Comparison of ENCODE assay signal across 1 cellular context in the genomic region with DNA sequence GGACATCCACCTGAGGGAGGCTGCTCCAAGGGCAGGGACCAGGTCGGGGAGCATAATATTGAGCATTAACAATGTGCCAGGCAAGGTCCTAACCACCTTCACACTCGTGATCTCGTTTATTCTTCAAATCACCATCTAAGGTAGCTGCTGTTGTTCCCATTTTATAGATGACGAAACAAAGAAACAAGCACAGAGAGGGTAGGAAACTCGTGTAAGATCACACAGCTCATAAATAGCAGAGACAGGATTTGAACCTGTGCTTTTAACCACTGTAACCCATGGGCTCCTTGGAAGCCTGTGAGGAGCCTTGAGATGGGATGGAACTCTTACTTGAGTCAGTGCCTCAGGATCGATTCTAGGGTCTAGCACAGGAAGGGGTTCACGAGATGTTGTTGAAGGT.
TF ChIP-seq lines count a peak whose summit lies in the region.

No MANE protein-coding gene starts in this region.

TF ChIP-seq in K562, 482 proteins besides CTCF, POLR2A, EP300 and RAD21 (continued from another document):
- TF ChIP-seq, protein P1, sequence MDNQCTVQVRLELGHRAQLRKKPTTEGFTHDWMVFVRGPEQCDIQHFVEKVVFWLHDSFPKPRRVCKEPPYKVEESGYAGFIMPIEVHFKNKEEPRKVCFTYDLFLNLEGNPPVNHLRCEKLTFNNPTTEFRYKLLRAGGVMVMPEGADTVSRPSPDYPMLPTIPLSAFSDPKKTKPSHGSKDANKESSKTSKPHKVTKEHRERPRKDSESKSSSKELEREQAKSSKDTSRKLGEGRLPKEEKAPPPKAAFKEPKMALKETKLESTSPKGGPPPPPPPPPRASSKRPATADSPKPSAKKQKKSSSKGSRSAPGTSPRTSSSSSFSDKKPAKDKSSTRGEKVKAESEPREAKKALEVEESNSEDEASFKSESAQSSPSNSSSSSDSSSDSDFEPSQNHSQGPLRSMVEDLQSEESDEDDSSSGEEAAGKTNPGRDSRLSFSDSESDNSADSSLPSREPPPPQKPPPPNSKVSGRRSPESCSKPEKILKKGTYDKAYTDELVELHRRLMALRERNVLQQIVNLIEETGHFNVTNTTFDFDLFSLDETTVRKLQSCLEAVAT (IDR thresholded peaks at IDR 0.05): no peak
- TF ChIP-seq RBM25 (IDR thresholded peaks at IDR 0.05; ENCODE audit: low read depth, low read length, severe bottlenecking) (peak; percentile 73), DIDO1 (tag; IDR thresholded peaks at IDR 0.05; ENCODE audit: low read depth) (no peak), HDAC6 (IDR thresholded peaks at IDR 0.05; ENCODE audit: low read depth, low read length) (no peak), BCOR (IDR thresholded peaks at IDR 0.05) (0 out of 2 replicates have a peak, but pooled peaks have one; percentile 34), PRPF4 (IDR thresholded peaks at IDR 0.05; ENCODE audit: insufficient read depth, low read depth, low read length, poor library complexity, severe bottlenecking) (no peak), TFAM (CRISPR knock-in tag; conservative IDR thresholded peaks at IDR 0.05) (no peak), MYNN (IDR thresholded peaks at IDR 0.05) (no peak), MYNN (CRISPR knock-in tag; IDR thresholded peaks at IDR 0.05) (no peak), ZNF146 (CRISPR knock-in tag; IDR thresholded peaks at IDR 0.05; ENCODE audit: unreplicated experiment) (no peak), PURB (CRISPR knock-in tag; IDR thresholded peaks at IDR 0.05; ENCODE audit: low read depth) (no peak), EHMT2 (IDR thresholded peaks at IDR 0.05) (no peak), ZNF239 (CRISPR knock-in tag; IDR thresholded peaks at IDR 0.05) (no peak), NR2C2 (CRISPR knock-in tag; IDR thresholded peaks at IDR 0.05) (no peak), NR2C2 (tag; IDR thresholded peaks at IDR 0.05) (no peak)
- TF ChIP-seq, protein P2, sequence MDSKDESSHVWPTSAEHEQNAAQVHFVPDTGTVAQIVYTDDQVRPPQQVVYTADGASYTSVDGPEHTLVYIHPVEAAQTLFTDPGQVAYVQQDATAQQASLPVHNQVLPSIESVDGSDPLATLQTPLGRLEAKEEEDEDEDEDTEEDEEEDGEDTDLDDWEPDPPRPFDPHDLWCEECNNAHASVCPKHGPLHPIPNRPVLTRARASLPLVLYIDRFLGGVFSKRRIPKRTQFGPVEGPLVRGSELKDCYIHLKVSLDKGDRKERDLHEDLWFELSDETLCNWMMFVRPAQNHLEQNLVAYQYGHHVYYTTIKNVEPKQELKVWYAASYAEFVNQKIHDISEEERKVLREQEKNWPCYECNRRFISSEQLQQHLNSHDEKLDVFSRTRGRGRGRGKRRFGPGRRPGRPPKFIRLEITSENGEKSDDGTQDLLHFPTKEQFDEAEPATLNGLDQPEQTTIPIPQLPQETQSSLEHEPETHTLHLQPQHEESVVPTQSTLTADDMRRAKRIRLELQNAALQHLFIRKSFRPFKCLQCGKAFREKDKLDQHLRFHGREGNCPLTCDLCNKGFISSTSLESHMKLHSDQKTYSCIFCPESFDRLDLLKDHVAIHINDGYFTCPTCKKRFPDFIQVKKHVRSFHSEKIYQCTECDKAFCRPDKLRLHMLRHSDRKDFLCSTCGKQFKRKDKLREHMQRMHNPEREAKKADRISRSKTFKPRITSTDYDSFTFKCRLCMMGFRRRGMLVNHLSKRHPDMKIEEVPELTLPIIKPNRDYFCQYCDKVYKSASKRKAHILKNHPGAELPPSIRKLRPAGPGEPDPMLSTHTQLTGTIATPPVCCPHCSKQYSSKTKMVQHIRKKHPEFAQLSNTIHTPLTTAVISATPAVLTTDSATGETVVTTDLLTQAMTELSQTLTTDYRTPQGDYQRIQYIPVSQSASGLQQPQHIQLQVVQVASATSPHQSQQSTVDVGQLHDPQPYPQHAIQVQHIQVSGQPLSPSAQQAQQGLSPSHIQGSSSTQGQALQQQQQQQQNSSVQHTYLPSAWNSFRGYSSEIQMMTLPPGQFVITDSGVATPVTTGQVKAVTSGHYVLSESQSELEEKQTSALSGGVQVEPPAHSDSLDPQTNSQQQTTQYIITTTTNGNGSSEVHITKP (IDR thresholded peaks at IDR 0.05; ENCODE audit: partially characterized antibody): no peak
- TF ChIP-seq, protein P3, sequence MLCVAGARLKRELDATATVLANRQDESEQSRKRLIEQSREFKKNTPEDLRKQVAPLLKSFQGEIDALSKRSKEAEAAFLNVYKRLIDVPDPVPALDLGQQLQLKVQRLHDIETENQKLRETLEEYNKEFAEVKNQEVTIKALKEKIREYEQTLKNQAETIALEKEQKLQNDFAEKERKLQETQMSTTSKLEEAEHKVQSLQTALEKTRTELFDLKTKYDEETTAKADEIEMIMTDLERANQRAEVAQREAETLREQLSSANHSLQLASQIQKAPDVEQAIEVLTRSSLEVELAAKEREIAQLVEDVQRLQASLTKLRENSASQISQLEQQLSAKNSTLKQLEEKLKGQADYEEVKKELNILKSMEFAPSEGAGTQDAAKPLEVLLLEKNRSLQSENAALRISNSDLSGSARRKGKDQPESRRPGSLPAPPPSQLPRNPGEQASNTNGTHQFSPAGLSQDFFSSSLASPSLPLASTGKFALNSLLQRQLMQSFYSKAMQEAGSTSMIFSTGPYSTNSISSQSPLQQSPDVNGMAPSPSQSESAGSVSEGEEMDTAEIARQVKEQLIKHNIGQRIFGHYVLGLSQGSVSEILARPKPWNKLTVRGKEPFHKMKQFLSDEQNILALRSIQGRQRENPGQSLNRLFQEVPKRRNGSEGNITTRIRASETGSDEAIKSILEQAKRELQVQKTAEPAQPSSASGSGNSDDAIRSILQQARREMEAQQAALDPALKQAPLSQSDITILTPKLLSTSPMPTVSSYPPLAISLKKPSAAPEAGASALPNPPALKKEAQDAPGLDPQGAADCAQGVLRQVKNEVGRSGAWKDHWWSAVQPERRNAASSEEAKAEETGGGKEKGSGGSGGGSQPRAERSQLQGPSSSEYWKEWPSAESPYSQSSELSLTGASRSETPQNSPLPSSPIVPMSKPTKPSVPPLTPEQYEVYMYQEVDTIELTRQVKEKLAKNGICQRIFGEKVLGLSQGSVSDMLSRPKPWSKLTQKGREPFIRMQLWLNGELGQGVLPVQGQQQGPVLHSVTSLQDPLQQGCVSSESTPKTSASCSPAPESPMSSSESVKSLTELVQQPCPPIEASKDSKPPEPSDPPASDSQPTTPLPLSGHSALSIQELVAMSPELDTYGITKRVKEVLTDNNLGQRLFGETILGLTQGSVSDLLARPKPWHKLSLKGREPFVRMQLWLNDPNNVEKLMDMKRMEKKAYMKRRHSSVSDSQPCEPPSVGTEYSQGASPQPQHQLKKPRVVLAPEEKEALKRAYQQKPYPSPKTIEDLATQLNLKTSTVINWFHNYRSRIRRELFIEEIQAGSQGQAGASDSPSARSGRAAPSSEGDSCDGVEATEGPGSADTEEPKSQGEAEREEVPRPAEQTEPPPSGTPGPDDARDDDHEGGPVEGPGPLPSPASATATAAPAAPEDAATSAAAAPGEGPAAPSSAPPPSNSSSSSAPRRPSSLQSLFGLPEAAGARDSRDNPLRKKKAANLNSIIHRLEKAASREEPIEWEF (CRISPR knock-in tag; IDR thresholded peaks at IDR 0.05): no peak
